In genomic region chr3:111769110-111769509, GRCh38 we compare ENCODE assay signal across 2 cellular contexts.
A peak's percentile ranks its signal among the peaks of the same experiment; 100 is the strongest.
TF ChIP-seq lines count a peak whose summit lies in the region.

No MANE protein-coding gene starts in this region.

TF ChIP-seq in IMR-90, 13 proteins besides CTCF, POLR2A, EP300 and RAD21 (continued from another document):
- TF ChIP-seq ELK1 (IDR thresholded peaks at IDR 0.05; ENCODE audit: borderline replicate concordance, low read depth, low read length) (no peak), MAZ (IDR thresholded peaks at IDR 0.05; ENCODE audit: borderline replicate concordance, low read depth, low read length) (no peak), RCOR1 (IDR thresholded peaks at IDR 0.05; ENCODE audit: insufficient replicate concordance, low read length) (no peak), NFE2L2 (IDR thresholded peaks at IDR 0.05; ENCODE audit: low read depth, low read length) (no peak), BHLHE40 (IDR thresholded peaks at IDR 0.05; ENCODE audit: low read depth, low read length) (no peak), CEBPB (IDR thresholded peaks at IDR 0.05; ENCODE audit: low read depth, low read length) (no peak), FOS (IDR thresholded peaks at IDR 0.05; ENCODE audit: low read depth, low read length) (no peak), USF2 (IDR thresholded peaks at IDR 0.05; ENCODE audit: low read depth, low read length) (no peak), MXI1 (IDR thresholded peaks at IDR 0.05; ENCODE audit: borderline replicate concordance, low read depth, low read length) (no peak)

TF ChIP-seq in liver, 16 proteins besides CTCF, POLR2A, EP300 and RAD21 (continued from another document):
- peak; percentile 64 for TF ChIP-seq REST (IDR thresholded peaks at IDR 0.05)
- peak; percentile 45 for TF ChIP-seq FOXA2 (IDR thresholded peaks at IDR 0.05)
- TF ChIP-seq RXRA (IDR thresholded peaks at IDR 0.05) = peak; percentile 87 to 92
- TF ChIP-seq TAF1 (conservative IDR thresholded peaks at IDR 0.05) = no peak
- peak; percentile 69 for TF ChIP-seq MAX (IDR thresholded peaks at IDR 0.05)
- TF ChIP-seq SP1 (IDR thresholded peaks at IDR 0.05) = peak; percentile 91
- peak; percentile 82 for TF ChIP-seq NR2F2 (IDR thresholded peaks at IDR 0.05)
- TF ChIP-seq ZBTB33 (IDR thresholded peaks at IDR 0.05) = peak; percentile 92
- TF ChIP-seq HNF4A (conservative IDR thresholded peaks at IDR 0.05) = peak; percentile 98
